In the genomic region with DNA sequence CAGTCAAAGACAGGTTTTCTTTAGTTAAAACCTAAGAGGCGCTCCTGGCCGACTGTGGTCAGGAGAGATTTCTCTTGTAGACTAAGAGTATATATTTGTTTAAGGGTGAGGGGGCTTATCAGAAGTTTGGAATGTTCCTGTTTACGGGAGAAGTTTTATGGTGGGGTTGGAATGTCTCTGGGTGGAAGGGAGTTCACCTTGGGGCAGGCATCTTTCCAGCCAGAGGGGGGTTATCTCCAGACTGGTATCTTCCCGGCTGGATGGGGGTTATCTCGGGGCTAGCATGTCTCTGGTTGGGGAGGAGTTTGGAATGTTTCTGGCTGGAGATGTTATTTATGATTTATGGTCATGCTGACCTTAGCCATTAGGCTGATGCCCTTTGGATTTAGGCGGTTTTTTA, we compare ENCODE assay signal across 21 cellular contexts.
DNase-seq lines count a peak whose midpoint lies in the region; ATAC-seq and TF ChIP-seq lines count a peak whose summit lies in the region.
"Had no signal": no experiment of that assay in that cellular context is flagged by ENCODE, and none has a peak within 500 bp of the region (broad histone marks: within the 10 kb centered on the region; RNA-seq: fewer than 3 reads in every experiment).

No MANE protein-coding gene starts in this region.

- no peaks in the 10 kb centered on the region for H3K79me2 ChIP-seq in mesendoderm (ENCODE audit: control insufficient read depth, insufficient read depth, low read length)

- CTCF ChIA-PET in activated naive CD4-positive, alpha-beta T cell treated with anti-CD3 and anti-CD28 coated beads for 36 hours (lab: Charles Lee) = no interaction called here

- H3K36me3 ChIP-seq in mesendoderm (ENCODE audit: control insufficient read depth, insufficient read depth, low read length) = no peaks in the 10 kb centered on the region
- no peaks in the 10 kb centered on the region for H3K36me3 ChIP-seq in heart left ventricle
- H3K36me3 ChIP-seq: BE2C had no signal

- H3K9me3 ChIP-seq in heart left ventricle = peaks cover 0 to 6% (median 0%) of the 10 kb centered on the region in 12 donors
- H3K9me3 ChIP-seq: BE2C had no signal

- H2BK15ac ChIP-seq in mesendoderm (replicated peaks; ENCODE audit: low read depth) = no peak overlapping the region

- no peak overlapping the region for H4K8ac ChIP-seq in mesendoderm (ENCODE audit: low read depth, low read length)

- H3K4me2 ChIP-seq in mesendoderm (ENCODE audit: low read length) = no peak overlapping the region

- H4K5ac ChIP-seq in mesendoderm (ENCODE audit: low read length) = no peak overlapping the region

- no peak overlapping the region for H3K18ac ChIP-seq in mesendoderm (ENCODE audit: low read length)

- intact Hi-C loops in heart left ventricle (cut with DNase I) = no loop called here
- intact Hi-C loops in activated naive CD4-positive, alpha-beta T cell treated with anti-CD3 and anti-CD28 coated beads for 36 hours (cut with micrococcal nuclease) = no loop called here

- H3K4me1 ChIP-seq in mesendoderm (ENCODE audit: control insufficient read depth, low read depth, low read length) (no peaks in the 10 kb centered on the region), heart left ventricle (no peaks in the 10 kb centered on the region)
- H3K4me1 ChIP-seq: BE2C had no signal

- no peaks in the 10 kb centered on the region for H3K27me3 Mint-ChIP-seq in activated naive CD4-positive, alpha-beta T cell treated with anti-CD3 and anti-CD28 coated beads for 36 hours (ENCODE audit: low read depth)
- H3K27me3 Mint-ChIP-seq: CD4-positive, CD25-positive, alpha-beta regulatory T cell; IgD-negative memory B cell had no signal

- H3K9ac ChIP-seq in mesendoderm (ENCODE audit: low read length) = no peak overlapping the region

- H3K27me3 ChIP-seq in mesendoderm (ENCODE audit: insufficient read depth, low read length, poor library complexity) (no peaks in the 10 kb centered on the region), heart left ventricle (no peaks in the 10 kb centered on the region)
- H3K27me3 ChIP-seq: BE2C had no signal

- no peak overlapping the region for H2BK120ac ChIP-seq in mesendoderm (ENCODE audit: low read depth, low read length)

- DNase-seq in ELF-1 (ENCODE audit: low read depth, low spot score) (peak; percentile 1), NCI-H226 (peak; percentile 54), mesendoderm (peak; percentile 52), heart left ventricle (no peak)
- DNase-seq in activated naive CD4-positive, alpha-beta T cell treated with anti-CD3 and anti-CD28 coated beads for 36 hours = no peak
- DNase-seq: ACHN; BE2C; C1 segment of cervical spinal cord; CD4-positive, CD25-positive, alpha-beta regulatory T cell; CD8-positive, alpha-beta memory T cell; COR-L47; GDM1; GOT3; H7; HFFc6; KBM-7 had no signal

- H3K9me3 Mint-ChIP-seq in activated naive CD4-positive, alpha-beta T cell treated with anti-CD3 and anti-CD28 coated beads for 36 hours = no peaks in the 10 kb centered on the region

- H3K4me3 Mint-ChIP-seq in activated naive CD4-positive, alpha-beta T cell treated with anti-CD3 and anti-CD28 coated beads for 36 hours = no peak overlapping the region
- H3K4me3 Mint-ChIP-seq: CD4-positive, CD25-positive, alpha-beta regulatory T cell; CD8-positive, alpha-beta memory T cell; HFFc6; IgD-negative memory B cell had no signal

- H3K4me1 Mint-ChIP-seq in activated naive CD4-positive, alpha-beta T cell treated with anti-CD3 and anti-CD28 coated beads for 36 hours (ENCODE audit: low read depth) = no peaks in the 10 kb centered on the region
- H3K4me1 Mint-ChIP-seq: CD4-positive, CD25-positive, alpha-beta regulatory T cell; CD8-positive, alpha-beta memory T cell; IgD-negative memory B cell had no signal

- no peak overlapping the region for H3K27ac ChIP-seq in mesendoderm (ENCODE audit: low read depth, low read length)
- no peak overlapping the region for H3K27ac ChIP-seq in heart left ventricle
- H3K27ac ChIP-seq: HL-60 had no signal

- H3K4ac ChIP-seq in mesendoderm (ENCODE audit: low read depth, low read length) = no peak overlapping the region

- H2BK5ac ChIP-seq in mesendoderm (ENCODE audit: low read length) = no peak overlapping the region

- H3K79me1 ChIP-seq in mesendoderm (ENCODE audit: low read length) = no peaks in the 10 kb centered on the region

- no peak for ATAC-seq in heart left ventricle
- ATAC-seq in GM18505 (IDR thresholded peaks at IDR 0.05; ENCODE audit: unreplicated experiment) = no peak
- ATAC-seq in GM19467 (IDR thresholded peaks at IDR 0.05; ENCODE audit: unreplicated experiment) = no peak
- ATAC-seq: HCT116 had no signal

- TF ChIP-seq POLR2A in heart left ventricle (IDR thresholded peaks at IDR 0.05) = no peak
- TF ChIP-seq POLR2A in GM18505 (IDR thresholded peaks at IDR 0.05; ENCODE audit: borderline replicate concordance, extremely low read depth, insufficient read depth, insufficient read length) = no peak

- H3K56ac ChIP-seq in mesendoderm (ENCODE audit: low read length) = no peak overlapping the region

- no peaks in the 10 kb centered on the region for H3K36me3 Mint-ChIP-seq in activated naive CD4-positive, alpha-beta T cell treated with anti-CD3 and anti-CD28 coated beads for 36 hours (ENCODE audit: low read depth)
- H3K36me3 Mint-ChIP-seq: CD4-positive, CD25-positive, alpha-beta regulatory T cell; CD8-positive, alpha-beta memory T cell; IgD-negative memory B cell had no signal

- no peak for TF ChIP-seq CTCF in heart left ventricle (IDR thresholded peaks at IDR 0.05)

- H2AK5ac ChIP-seq in mesendoderm (ENCODE audit: low read length) = no peak overlapping the region

- H3K27ac Mint-ChIP-seq in activated naive CD4-positive, alpha-beta T cell treated with anti-CD3 and anti-CD28 coated beads for 36 hours = no peak overlapping the region
- H3K27ac Mint-ChIP-seq: CD4-positive, CD25-positive, alpha-beta regulatory T cell; CD8-positive, alpha-beta memory T cell; HFFc6; IgD-negative memory B cell had no signal

- H3K4me3 ChIP-seq in mesendoderm (ENCODE audit: low read length) (no peak overlapping the region), heart left ventricle (no peak overlapping the region)

- WGBS in mesendoderm (ENCODE audit: extremely low coverage, insufficient coverage, low lambda C conversion rate) = no CpG with 5 or more reads among the region's 6 CpGs
- 49 to 61% (median 58%) methylated on average over 6 of the region's 6 CpGs for WGBS in heart left ventricle, 4 donors

- H3K23ac ChIP-seq in mesendoderm (ENCODE audit: low read length) = no peak overlapping the region

Comparison
In these comparisons a context has a peak if more than half of its experiments do, and no peak if none do; other contexts are left out.
1. DNase-seq: peak in ELF-1 (single experiment), NCI-H226 (single experiment) and mesendoderm (single experiment); none in heart left ventricle (0 of 5) and activated naive CD4-positive, alpha-beta T cell treated with anti-CD3 and anti-CD28 coated beads for 36 hours (single experiment).